Comparison of ENCODE assay signal across 2 cellular contexts in the genomic region with DNA sequence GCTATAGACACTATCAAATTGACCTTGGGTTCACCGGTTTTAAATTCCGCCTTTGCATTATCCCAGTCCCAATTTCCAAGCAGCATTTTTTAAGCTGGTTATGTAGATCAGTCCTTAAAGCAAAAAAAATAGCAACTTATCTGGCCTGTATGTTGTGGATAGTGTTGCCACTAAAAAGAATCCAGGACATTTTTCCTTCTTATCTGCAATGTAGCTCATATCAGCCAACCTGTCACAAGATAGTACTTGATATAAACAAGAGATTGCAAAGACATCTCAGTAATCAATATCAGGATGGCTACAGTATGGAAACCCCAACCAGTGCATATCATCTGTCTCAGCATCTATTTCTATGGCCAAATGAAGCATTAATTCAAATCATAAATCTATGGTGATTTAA.
TF ChIP-seq lines count a peak whose summit lies in the region.

No MANE protein-coding gene starts in this region.

TF ChIP-seq in IMR-90, 13 proteins besides CTCF, POLR2A, EP300 and RAD21:
- TF ChIP-seq BHLHE40 (IDR thresholded peaks at IDR 0.05; ENCODE audit: low read depth, low read length), result no peak
- TF ChIP-seq MAZ (IDR thresholded peaks at IDR 0.05; ENCODE audit: borderline replicate concordance, low read depth, low read length), result no peak
- TF ChIP-seq CEBPB (IDR thresholded peaks at IDR 0.05; ENCODE audit: low read depth, low read length), result no peak
- TF ChIP-seq SMC3 (IDR thresholded peaks at IDR 0.05; ENCODE audit: low read depth, low read length), result no peak
- TF ChIP-seq MAFK (IDR thresholded peaks at IDR 0.05; ENCODE audit: low read depth, low read length), result no peak
- TF ChIP-seq CHD1 (IDR thresholded peaks at IDR 0.05; ENCODE audit: low read depth, low read length), result no peak
- no peak for TF ChIP-seq RFX5 (IDR thresholded peaks at IDR 0.05; ENCODE audit: low read depth, low read length)
- no peak for TF ChIP-seq MXI1 (IDR thresholded peaks at IDR 0.05; ENCODE audit: borderline replicate concordance, low read depth, low read length)
- TF ChIP-seq ELK1 (IDR thresholded peaks at IDR 0.05; ENCODE audit: borderline replicate concordance, low read depth, low read length), result no peak
- no peak for TF ChIP-seq RCOR1 (IDR thresholded peaks at IDR 0.05; ENCODE audit: insufficient replicate concordance, low read length)
- no peak for TF ChIP-seq USF2 (IDR thresholded peaks at IDR 0.05; ENCODE audit: low read depth, low read length)
- no peak for TF ChIP-seq FOS (IDR thresholded peaks at IDR 0.05; ENCODE audit: low read depth, low read length)
- TF ChIP-seq NFE2L2 (IDR thresholded peaks at IDR 0.05; ENCODE audit: low read depth, low read length), result no peak
TF ChIP-seq in IMR-90: peak in this region for 0.

TF ChIP-seq in SK-N-SH treated with all-trans-retinoic acid at 6 μM for 48 hours, 23 proteins besides CTCF, POLR2A, EP300 and RAD21:
- TF ChIP-seq RARB (CRISPR knock-in tag; IDR thresholded peaks at IDR 0.05) (no peak), SNAI2 (CRISPR knock-in tag; IDR thresholded peaks at IDR 0.05) (no peak), CSRNP3 (CRISPR knock-in tag; IDR thresholded peaks at IDR 0.05) (no peak), TCF4 (CRISPR knock-in tag; IDR thresholded peaks at IDR 0.05; ENCODE audit: borderline replicate concordance) (peak; percentile 12; the same call in 1 of the 2 replicates), TOX (CRISPR knock-in tag; IDR thresholded peaks at IDR 0.05; ENCODE audit: borderline replicate concordance) (no peak), CREB5 (CRISPR knock-in tag; IDR thresholded peaks at IDR 0.05; ENCODE audit: low read depth) (no peak)
- TF ChIP-seq, protein P1, sequence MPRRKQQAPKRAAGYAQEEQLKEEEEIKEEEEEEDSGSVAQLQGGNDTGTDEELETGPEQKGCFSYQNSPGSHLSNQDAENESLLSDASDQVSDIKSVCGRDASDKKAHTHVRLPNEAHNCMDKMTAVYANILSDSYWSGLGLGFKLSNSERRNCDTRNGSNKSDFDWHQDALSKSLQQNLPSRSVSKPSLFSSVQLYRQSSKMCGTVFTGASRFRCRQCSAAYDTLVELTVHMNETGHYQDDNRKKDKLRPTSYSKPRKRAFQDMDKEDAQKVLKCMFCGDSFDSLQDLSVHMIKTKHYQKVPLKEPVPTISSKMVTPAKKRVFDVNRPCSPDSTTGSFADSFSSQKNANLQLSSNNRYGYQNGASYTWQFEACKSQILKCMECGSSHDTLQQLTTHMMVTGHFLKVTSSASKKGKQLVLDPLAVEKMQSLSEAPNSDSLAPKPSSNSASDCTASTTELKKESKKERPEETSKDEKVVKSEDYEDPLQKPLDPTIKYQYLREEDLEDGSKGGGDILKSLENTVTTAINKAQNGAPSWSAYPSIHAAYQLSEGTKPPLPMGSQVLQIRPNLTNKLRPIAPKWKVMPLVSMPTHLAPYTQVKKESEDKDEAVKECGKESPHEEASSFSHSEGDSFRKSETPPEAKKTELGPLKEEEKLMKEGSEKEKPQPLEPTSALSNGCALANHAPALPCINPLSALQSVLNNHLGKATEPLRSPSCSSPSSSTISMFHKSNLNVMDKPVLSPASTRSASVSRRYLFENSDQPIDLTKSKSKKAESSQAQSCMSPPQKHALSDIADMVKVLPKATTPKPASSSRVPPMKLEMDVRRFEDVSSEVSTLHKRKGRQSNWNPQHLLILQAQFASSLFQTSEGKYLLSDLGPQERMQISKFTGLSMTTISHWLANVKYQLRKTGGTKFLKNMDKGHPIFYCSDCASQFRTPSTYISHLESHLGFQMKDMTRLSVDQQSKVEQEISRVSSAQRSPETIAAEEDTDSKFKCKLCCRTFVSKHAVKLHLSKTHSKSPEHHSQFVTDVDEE (CRISPR knock-in tag; IDR thresholded peaks at IDR 0.05), result 0 out of 2 replicates have a peak, but pooled peaks have one; percentile 21
